In the genomic region with DNA sequence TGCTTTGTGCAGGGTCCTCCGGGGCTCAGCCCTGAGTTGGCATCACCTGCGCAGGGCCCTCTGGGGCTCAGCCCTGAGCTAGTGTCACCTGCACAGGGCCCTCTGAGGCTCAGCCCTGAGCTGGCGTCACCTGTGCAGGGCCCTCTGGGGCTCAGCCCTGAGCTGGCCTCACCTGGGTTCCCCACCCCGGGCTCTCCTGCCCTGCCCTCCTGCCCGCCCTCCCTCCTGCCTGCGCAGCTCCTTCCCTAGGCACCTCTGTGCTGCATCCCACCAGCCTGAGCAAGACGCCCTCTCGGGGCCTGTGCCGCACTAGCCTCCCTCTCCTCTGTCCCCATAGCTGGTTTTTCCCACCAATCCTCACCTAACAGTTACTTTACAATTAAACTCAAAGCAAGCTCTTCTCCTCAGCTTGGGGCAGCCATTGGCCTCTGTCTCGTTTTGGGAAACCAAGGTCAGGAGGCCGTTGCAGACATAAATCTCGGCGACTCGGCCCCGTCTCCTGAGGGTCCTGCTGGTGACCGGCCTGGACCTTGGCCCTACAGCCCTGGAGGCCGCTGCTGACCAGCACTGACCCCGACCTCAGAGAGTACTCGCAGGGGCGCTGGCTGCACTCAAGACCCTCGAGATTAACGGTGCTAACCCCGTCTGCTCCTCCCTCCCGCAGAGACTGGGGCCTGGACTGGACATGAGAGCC, we compare ENCODE assay signal across 20 cellular contexts. TPM values are rescaled to one million over a fixed set of nuclear protein-coding genes. Genes with fewer than 3 reads are reported as not detected.
DNase-seq lines count a peak whose midpoint lies in the region; ATAC-seq and TF ChIP-seq lines count a peak whose summit lies in the region.
"Had no signal": no experiment of that assay in that cellular context is flagged by ENCODE, and none has a peak within 500 bp of the region (broad histone marks: within the 10 kb centered on the region; RNA-seq: fewer than 3 reads in every experiment).

No MANE protein-coding gene starts in this region.

- no peaks in the 10 kb centered on the region for H3K36me3 Mint-ChIP-seq in activated naive CD8-positive, alpha-beta T cell treated with anti-CD3 and anti-CD28 coated beads, Interleukin-2, amount 10 ng/mL, durations not matched to agents 7 days and 5 days
- H3K36me3 Mint-ChIP-seq in activated naive CD8-positive, alpha-beta T cell treated with anti-CD3 and anti-CD28 coated beads, Interleukin-2, amount 50 U/mL, for 24 hours (ENCODE audit: low read depth), result no peaks in the 10 kb centered on the region
- peaks cover 8% of the 10 kb centered on the region for H3K36me3 Mint-ChIP-seq in mesothelial cell of epicardium
- H3K36me3 Mint-ChIP-seq: CD4-positive, alpha-beta memory T cell had no signal

- no peaks in the 10 kb centered on the region for H3K27me3 Mint-ChIP-seq in activated naive CD8-positive, alpha-beta T cell treated with anti-CD3 and anti-CD28 coated beads, Interleukin-2, amount 10 ng/mL, durations not matched to agents 7 days and 5 days
- H3K27me3 Mint-ChIP-seq in activated naive CD8-positive, alpha-beta T cell treated with anti-CD3 and anti-CD28 coated beads, Interleukin-2, amount 50 U/mL, for 24 hours, result no peaks in the 10 kb centered on the region
- no peaks in the 10 kb centered on the region for H3K27me3 Mint-ChIP-seq in mesothelial cell of epicardium (ENCODE audit: low read depth)
- H3K27me3 Mint-ChIP-seq: CD4-positive, alpha-beta memory T cell had no signal

- H3K9me3 ChIP-seq in upper lobe of left lung, result no peaks in the 10 kb centered on the region

- POLR2A ChIA-PET in activated naive CD8-positive, alpha-beta T cell treated with anti-CD3 and anti-CD28 coated beads, Interleukin-2, amount 10 ng/mL, durations not matched to agents 7 days and 5 days (lab: Charles Lee), result no interaction called here

- no peaks in the 10 kb centered on the region for H3K4me1 ChIP-seq in upper lobe of left lung

- H3K36me3 ChIP-seq in upper lobe of left lung, result peaks cover 0 to 35% (median 6%) of the 10 kb centered on the region in 4 donors

- DNase-seq in activated naive CD8-positive, alpha-beta T cell treated with anti-CD3 and anti-CD28 coated beads, Interleukin-2, amount 10 ng/mL, durations not matched to agents 7 days and 5 days, result peak; percentile 23
- no peak for DNase-seq in activated naive CD8-positive, alpha-beta T cell treated with anti-CD3 and anti-CD28 coated beads, Interleukin-2, amount 50 U/mL, for 24 hours
- peak; percentile 72 for DNase-seq in coronary artery (ENCODE audit: low spot score)
- peak in 1 of 2 experiments; percentile 35 for DNase-seq in mesothelial cell of epicardium (ENCODE audit: low spot score in 2 of 2, unreplicated experiment in 2 of 2)
- DNase-seq in upper lobe of left lung, result peak; percentile 18 to 55
- no peak for DNase-seq in NCI-H2081 treated with DMSO at 0.1 percent for 48 hours (lab: John Stamatoyannopoulos, UW)
- DNase-seq: ACHN; activated T-cell treated with anti-CD3 and anti-CD28 coated beads, Interleukin-2, amount 50 U/mL, for 1 hour; CD4-positive, alpha-beta memory T cell; effector memory CD4-positive, alpha-beta T cell; hypothalamus; KG1; kidney glomerular epithelial cell; NCI-H1092 treated with DMSO at 0.1 percent for 48 hours; SHP77; stimulated activated CD4-positive, alpha-beta T cell treated with anti-CD3 and anti-CD28 coated beads, Interleukin-12 subunit alpha, Interleukin-12 subunit beta, amount 100 ng/mL, for 4 hours; stimulated activated naive CD4-positive, alpha-beta T cell; T-helper 2 cell had no signal

- H3K27ac ChIP-seq in coronary artery, result peak overlapping the region in 1 of 2 donors; percentile 4
- no peak overlapping the region for H3K27ac ChIP-seq in upper lobe of left lung

- H3K9me3 Mint-ChIP-seq in activated naive CD8-positive, alpha-beta T cell treated with anti-CD3 and anti-CD28 coated beads, Interleukin-2, amount 10 ng/mL, durations not matched to agents 7 days and 5 days, result peaks cover 2% of the 10 kb centered on the region
- no peaks in the 10 kb centered on the region for H3K9me3 Mint-ChIP-seq in activated naive CD8-positive, alpha-beta T cell treated with anti-CD3 and anti-CD28 coated beads, Interleukin-2, amount 50 U/mL, for 24 hours
- H3K9me3 Mint-ChIP-seq in mesothelial cell of epicardium, result no peaks in the 10 kb centered on the region

- no peak for TF ChIP-seq CTCF in coronary artery (IDR thresholded peaks at IDR 0.05)
- no peak for TF ChIP-seq CTCF in mesothelial cell of epicardium (IDR thresholded peaks at IDR 0.05; ENCODE audit: unreplicated experiment)
- no peak for TF ChIP-seq CTCF in upper lobe of left lung (IDR thresholded peaks at IDR 0.05)

- H3K4me1 Mint-ChIP-seq in activated naive CD8-positive, alpha-beta T cell treated with anti-CD3 and anti-CD28 coated beads, Interleukin-2, amount 10 ng/mL, durations not matched to agents 7 days and 5 days, result no peaks in the 10 kb centered on the region
- H3K4me1 Mint-ChIP-seq in activated naive CD8-positive, alpha-beta T cell treated with anti-CD3 and anti-CD28 coated beads, Interleukin-2, amount 50 U/mL, for 24 hours, result no peaks in the 10 kb centered on the region
- H3K4me1 Mint-ChIP-seq in mesothelial cell of epicardium, result no peaks in the 10 kb centered on the region
- H3K4me1 Mint-ChIP-seq: CD4-positive, alpha-beta memory T cell had no signal

- ATAC-seq in activated naive CD8-positive, alpha-beta T cell treated with anti-CD3 and anti-CD28 coated beads, Interleukin-2, amount 10 ng/mL, durations not matched to agents 7 days and 5 days (ENCODE audit: low read depth), result no peak
- no peak for ATAC-seq in activated naive CD8-positive, alpha-beta T cell treated with anti-CD3 and anti-CD28 coated beads, Interleukin-2, amount 50 U/mL, for 24 hours
- ATAC-seq in upper lobe of left lung (ENCODE audit: low FRiP score in 2 of 2), result no peak
- ATAC-seq in HG03571 (IDR thresholded peaks at IDR 0.05; ENCODE audit: unreplicated experiment), result no peak
- no peak for ATAC-seq in GM18909 (IDR thresholded peaks at IDR 0.05; ENCODE audit: poor library complexity, unreplicated experiment)

- H3K27me3 ChIP-seq in upper lobe of left lung, result no peaks in the 10 kb centered on the region

- H3K27ac Mint-ChIP-seq in activated naive CD8-positive, alpha-beta T cell treated with anti-CD3 and anti-CD28 coated beads, Interleukin-2, amount 10 ng/mL, durations not matched to agents 7 days and 5 days, result no peak overlapping the region
- H3K27ac Mint-ChIP-seq in activated naive CD8-positive, alpha-beta T cell treated with anti-CD3 and anti-CD28 coated beads, Interleukin-2, amount 50 U/mL, for 24 hours, result no peak overlapping the region
- H3K27ac Mint-ChIP-seq in mesothelial cell of epicardium, result peak overlapping the region; percentile 66

- no peak for TF ChIP-seq EP300 in upper lobe of left lung (IDR thresholded peaks at IDR 0.05)

- TF ChIP-seq POLR2A in upper lobe of left lung (IDR thresholded peaks at IDR 0.05), result no peak

- H3K4me3 Mint-ChIP-seq in activated naive CD8-positive, alpha-beta T cell treated with anti-CD3 and anti-CD28 coated beads, Interleukin-2, amount 10 ng/mL, durations not matched to agents 7 days and 5 days, result no peak overlapping the region
- H3K4me3 Mint-ChIP-seq in activated naive CD8-positive, alpha-beta T cell treated with anti-CD3 and anti-CD28 coated beads, Interleukin-2, amount 50 U/mL, for 24 hours, result no peak overlapping the region
- H3K4me3 Mint-ChIP-seq in mesothelial cell of epicardium, result no peak overlapping the region
- H3K4me3 Mint-ChIP-seq: CD4-positive, alpha-beta memory T cell had no signal

- H3K4me3 ChIP-seq in coronary artery (no peak overlapping the region), upper lobe of left lung (no peak overlapping the region)

- WGBS in upper lobe of left lung, 2 donors, result 87 to 89% methylated on average over 14 to 24 of the region's 24 CpGs

RNA-seq across cellular contexts. Expression of a gene that starts 22.7 kb away (rescaled TPM):
- 1 to 10 TPM; 3.5 to 3.8 TPM for total RNA-seq in activated naive CD8-positive, alpha-beta T cell treated with anti-CD3 and anti-CD28 coated beads, Interleukin-2, amount 10 ng/mL, durations not matched to agents 7 days and 5 days
- total RNA-seq in mesothelial cell of epicardium (539 to 636 TPM (median 611 TPM) in 3 replicates), upper lobe of left lung (100 to 1,000 TPM in 5 of 6 donors, 10 to 100 TPM in 1; 61.9 to 351 (median 205) TPM)

Comparison
In these comparisons a context has a peak if more than half of its experiments do, and no peak if none do; other contexts are left out.
1. DNase-seq: peak in activated naive CD8-positive, alpha-beta T cell treated with anti-CD3 and anti-CD28 coated beads, Interleukin-2, amount 10 ng/mL, durations not matched to agents 7 days and 5 days (single experiment), coronary artery (single experiment) and upper lobe of left lung (2 of 2); none in activated naive CD8-positive, alpha-beta T cell treated with anti-CD3 and anti-CD28 coated beads, Interleukin-2, amount 50 U/mL, for 24 hours (single experiment) and NCI-H2081 treated with DMSO at 0.1 percent for 48 hours (single experiment).
2. RNA of a gene that starts 22.7 kb away (total RNA-seq): 539 to 636 TPM in mesothelial cell of epicardium and 61.9 to 351 TPM in upper lobe of left lung; 3.5 to 3.8 TPM in activated naive CD8-positive, alpha-beta T cell treated with anti-CD3 and anti-CD28 coated beads, Interleukin-2, amount 10 ng/mL, durations not matched to agents 7 days and 5 days; every median in the first group is over 10 times any median in the second.